Comparison of ENCODE assay signal across 23 cellular contexts in the genomic region with DNA sequence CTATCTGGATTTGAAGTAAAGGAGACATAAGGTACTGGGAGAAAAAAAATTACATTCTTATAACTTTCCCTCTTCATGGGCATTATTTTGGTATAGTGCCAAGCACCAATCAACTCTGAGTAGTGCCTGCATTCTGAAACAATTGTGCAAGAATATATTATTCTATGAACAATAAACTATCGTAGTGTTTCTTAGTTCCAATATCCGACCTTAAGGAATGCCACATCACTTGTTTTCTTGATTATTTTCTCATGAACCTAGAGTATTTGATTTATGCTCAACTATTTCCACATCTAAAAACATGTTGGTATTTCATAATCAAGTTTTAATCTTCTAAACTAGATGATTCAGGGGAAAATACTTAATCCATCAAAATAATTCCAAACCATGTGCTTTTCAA.
"Had no signal": no experiment of that assay in that cellular context is flagged by ENCODE, and none has a peak within 500 bp of the region (broad histone marks: within the 10 kb centered on the region; RNA-seq: fewer than 3 reads in every experiment).

No MANE protein-coding gene starts in this region.

- H3K27me3 ChIP-seq: neutrophil, ovary had no signal

- H3K27ac ChIP-seq: left ventricle myocardium inferior, neutrophil, ovary, thoracic aorta had no signal

- H3K36me3 ChIP-seq: left ventricle myocardium inferior, neutrophil, ovary, thoracic aorta had no signal

- ATAC-seq: activated T-cell treated with anti-CD3 and anti-CD28 coated beads, Interleukin-2, amount 50 U/mL, for 4 hours; activated T-helper 17 cell treated with anti-CD3 and anti-CD28 coated beads, Interleukin-2, amount 50 U/mL, for 72 hours; sciatic nerve; stimulated activated effector memory CD8-positive, alpha-beta T cell treated with anti-CD3 and anti-CD28 coated beads, Interleukin-12 subunit alpha, Interleukin-12 subunit beta, amount 100 ng/mL, for 72 hours; WTC11 had no signal

- H3K4me1 ChIP-seq: left ventricle myocardium inferior had no signal

- H3K9me3 ChIP-seq: left ventricle myocardium inferior, neutrophil, ovary, thoracic aorta had no signal

- DNase-seq: activated CD4-positive, alpha-beta memory T cell treated with anti-CD3 and anti-CD28 coated beads, Interleukin-2, amount 10 ng/mL, durations not matched to agents 7 days and 5 days; activated CD4-positive, alpha-beta T cell treated with anti-CD3 and anti-CD28 coated beads for 1 hour; activated CD4-positive, alpha-beta T cell treated with anti-CD3 and anti-CD28 coated beads, Interleukin-2, amount 10 ng/mL, durations not matched to agents 7 days and 5 days; activated gamma-delta T cell treated with Interleukin-2 at 50 U/mL for 16 hours; activated T-cell treated with anti-CD3 and anti-CD28 coated beads, Interleukin-2, amount 50 U/mL, for 4 hours; anterior cingulate cortex; caudate nucleus; cortex of kidney; islet precursor cell; left ventricle myocardium inferior; mammary epithelial cell; naive B cell; nephron progenitor cell; ovary; stimulated activated CD4-positive, alpha-beta T cell treated with anti-CD3 and anti-CD28 coated beads, Interleukin-4, amount 100 ng/mL, for 24 hours; T-helper 2 cell; trophoblast cell had no signal

- H3K4me3 ChIP-seq: left ventricle myocardium inferior, ovary, thoracic aorta had no signal
